In the genomic region with DNA sequence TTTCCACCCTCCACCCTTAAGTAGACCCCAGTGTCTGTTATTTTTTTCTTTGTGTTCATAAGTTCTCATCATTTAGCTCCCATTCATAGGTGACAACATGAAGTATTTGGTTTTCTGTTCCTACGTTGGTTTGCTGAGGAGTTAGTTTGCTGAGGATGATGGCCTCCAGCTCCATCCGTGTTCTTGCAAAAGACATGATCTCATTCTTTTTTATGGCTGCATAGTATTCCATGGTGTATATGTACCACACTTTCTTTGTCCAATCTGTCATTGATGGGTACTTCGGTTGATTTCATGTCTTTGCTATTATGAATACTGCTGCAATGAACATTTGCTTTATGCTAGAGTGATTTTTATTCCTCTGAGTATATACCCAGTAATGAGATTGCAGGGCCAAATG, we compare ENCODE assay signal across 7 cellular contexts.
"Had no signal": no experiment of that assay in that cellular context is flagged by ENCODE, and none has a peak within 500 bp of the region (broad histone marks: within the 10 kb centered on the region; RNA-seq: fewer than 3 reads in every experiment).

No MANE protein-coding gene starts in this region.

- DNase-seq: IMR-90, KBM-7, KG1 had no signal

- H3K9ac ChIP-seq: KMS-11 had no signal

- H3K27ac ChIP-seq: HL-60, KMS-11 had no signal

- FAIRE-seq: HepG2, HTR-8/SVneo had no signal

- H3K4me2 ChIP-seq: KMS-11 had no signal

- ATAC-seq: HepG2 had no signal
